In genomic region chr21:45950740-45951515, GRCh38 we compare ENCODE assay signal across 8 cellular contexts.
DNase-seq lines count a peak whose midpoint lies in the region; ATAC-seq lines count a peak whose summit lies in the region.

No MANE protein-coding gene starts in this region.

- ATAC-seq in HG02588 (IDR thresholded peaks at IDR 0.05; ENCODE audit: unreplicated experiment) (no peak), HG03460 (IDR thresholded peaks at IDR 0.05; ENCODE audit: unreplicated experiment) (no peak)

- DNase-seq in DMS79 (lab: John Stamatoyannopoulos, UW), result peak; percentile 19
- DNase-seq in NCI-H524 treated with DMSO at 0.1 percent for 48 hours (lab: John Stamatoyannopoulos, UW), result peak; percentile 80
- peak; percentile 48 for DNase-seq in fibroblast of peridontal ligament (ENCODE audit: extremely low read depth)
- DNase-seq in retina, result peak; percentile 46
- DNase-seq in SKM-1 treated with dmso at 0.1 percent for 144 hours (lab: John Stamatoyannopoulos, UW; ENCODE audit: unreplicated experiment), result no peak
- DNase-seq in hippocampal formation (lab: John Stamatoyannopoulos, UW), result no peak

Comparison
In these comparisons a context has a peak if more than half of its experiments do, and no peak if none do; other contexts are left out.
1. DNase-seq: peak in DMS79 (single experiment), NCI-H524 treated with DMSO at 0.1 percent for 48 hours (single experiment), fibroblast of peridontal ligament (single experiment) and retina (single experiment); none in SKM-1 treated with dmso at 0.1 percent for 144 hours (single experiment) and hippocampal formation (0 of 2).